1 cellular context compared by ENCODE assay signal in genomic region chr13:48646791-48647190, GRCh38.
TF ChIP-seq lines count a peak whose summit lies in the region.

No MANE protein-coding gene starts in this region.

TF ChIP-seq in GM23338, 12 proteins besides CTCF, POLR2A, EP300 and RAD21 (continued from another document):
- TF ChIP-seq STAT1 (IDR thresholded peaks at IDR 0.05; ENCODE audit: unreplicated experiment) (no peak), ZNF331 (CRISPR knock-in tag; IDR thresholded peaks at IDR 0.05; ENCODE audit: low read depth) (no peak), REST (IDR thresholded peaks at IDR 0.05; ENCODE audit: unreplicated experiment) (no peak), ZNF114 (CRISPR knock-in tag; IDR thresholded peaks at IDR 0.05) (no peak), EZH2phosphoT487 (IDR thresholded peaks at IDR 0.05; ENCODE audit: unreplicated experiment) (no peak)
